ENCODE assay signal across 24 cellular contexts in the genomic region with DNA sequence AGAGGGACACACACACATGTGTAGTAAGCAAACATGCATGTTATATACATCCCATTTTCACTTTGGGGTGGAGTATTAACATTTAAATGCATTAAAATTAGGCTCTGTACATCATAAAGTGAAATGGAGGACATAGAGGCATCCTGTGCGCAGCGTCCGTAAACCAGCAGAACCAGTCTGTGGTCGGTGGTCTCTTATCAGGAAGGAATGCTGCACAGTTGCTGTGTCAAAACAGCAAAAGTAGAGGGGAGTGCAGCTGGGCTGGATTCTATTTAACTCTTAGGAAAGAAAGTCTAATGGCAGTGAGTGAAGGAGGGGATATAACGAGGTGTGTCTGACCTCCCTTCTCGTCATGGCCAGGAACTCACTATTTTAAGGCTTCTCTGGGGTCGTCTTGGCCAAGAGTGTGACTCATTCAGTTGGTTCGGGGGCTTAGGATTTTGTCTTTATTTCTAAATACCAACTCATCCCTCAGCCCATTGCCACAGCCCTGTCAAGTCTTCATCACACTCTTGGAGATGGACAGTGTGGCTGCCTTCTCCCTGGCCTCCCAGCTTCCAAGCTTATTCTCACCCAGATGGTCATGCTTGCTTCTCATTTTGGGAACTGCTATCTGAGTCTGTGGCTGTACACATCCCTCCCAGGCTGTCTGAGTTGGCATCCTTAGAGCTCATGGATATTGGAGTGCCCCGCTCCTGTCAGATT. TPM values are rescaled to one million over a fixed set of nuclear protein-coding genes. Genes with fewer than 3 reads are reported as not detected.
"Had no signal": no experiment of that assay in that cellular context is flagged by ENCODE, and none has a peak within 500 bp of the region (broad histone marks: within the 10 kb centered on the region; RNA-seq: fewer than 3 reads in every experiment).

No MANE protein-coding gene starts in this region.

- H3K27ac Mint-ChIP-seq: immature natural killer cell, nephron had no signal

- H3K9me3 Mint-ChIP-seq: immature natural killer cell, nephron had no signal

- H3K4me3 Mint-ChIP-seq: immature natural killer cell, naive B cell, nephron had no signal

- ATAC-seq: gastroesophageal sphincter, left cardiac atrium, pancreas, right lobe of liver had no signal

- H3K4me1 ChIP-seq: gastroesophageal sphincter, left ventricle myocardium inferior, pancreas, prostate gland, right lobe of liver, thyroid gland, upper lobe of left lung had no signal

- H3K4me1 Mint-ChIP-seq: immature natural killer cell, naive B cell had no signal

- H3K27me3 ChIP-seq: pancreas, right lobe of liver, thyroid gland, upper lobe of left lung had no signal

- H3K27ac ChIP-seq: epithelial cell of prostate, gastroesophageal sphincter, left ventricle myocardium inferior, pancreas, prostate gland, right lobe of liver, thyroid gland, upper lobe of left lung had no signal

- DNase-seq: central memory CD4-positive, alpha-beta T cell; effector memory CD4-positive, alpha-beta T cell; esophagus squamous epithelium; foreskin fibroblast; immature natural killer cell; kidney; left cardiac atrium; left ventricle myocardium inferior; mesenchymal stem cell; naive B cell; occipital lobe; pancreas; right lobe of liver; stimulated activated CD4-positive, alpha-beta T cell treated with anti-CD3 and anti-CD28 coated beads, Interleukin-15, amount 100 ng/mL, for 24 hours; stimulated activated CD4-positive, alpha-beta T cell treated with anti-CD3 and anti-CD28 coated beads, Interleukin-1b, Interleukin-23, amount 100 ng/mL, for 48 hours; stimulated activated naive CD4-positive, alpha-beta T cell treated with Interleukin-2 at 50 U/mL for 16 hours; thyroid gland; upper lobe of left lung had no signal

- H3K9me3 ChIP-seq: esophagus squamous epithelium, left ventricle myocardium inferior, pancreas, prostate gland, right lobe of liver, thyroid gland, upper lobe of left lung had no signal

- H3K36me3 ChIP-seq: esophagus squamous epithelium, gastroesophageal sphincter, left ventricle myocardium inferior, pancreas, prostate gland, right lobe of liver, thyroid gland, upper lobe of left lung had no signal

- H3K36me3 Mint-ChIP-seq: immature natural killer cell, naive B cell had no signal

- H3K4me3 ChIP-seq: esophagus squamous epithelium, gastroesophageal sphincter, left ventricle myocardium inferior, lung, pancreas, prostate gland, right lobe of liver, thyroid gland, upper lobe of left lung had no signal

RNA-seq across cellular contexts. Expression of gene CXCL14, which starts 20.1 kb away (rescaled TPM):
- total RNA-seq: chondrocyte had no signal
- polyA plus RNA-seq: immature natural killer cell had no signal
